4 cellular contexts compared by ENCODE assay signal in genomic region chr22:21384807-21385357, GRCh38. TPM values are rescaled to one million over a fixed set of nuclear protein-coding genes. Genes with fewer than 3 reads are reported as not detected.
"Had no signal": no experiment of that assay in that cellular context is flagged by ENCODE, and none has a peak within 500 bp of the region (broad histone marks: within the 10 kb centered on the region; RNA-seq: fewer than 3 reads in every experiment).

No MANE protein-coding gene starts in this region.

RNA-seq across cellular contexts. Expression of gene RIMBP3B, which starts 1.3 kb away (rescaled TPM):
- total RNA-seq: activated T-helper 2 cell treated with anti-CD3 and anti-CD28 coated beads, Interferon-gamma antibody, Interleukin-2, Interleukin-4, amounts not matched to agents 10 μg/mL and 5 μg/mL and 100 μg/mL, durations not matched to agents 14 hours and 24 hours and 36 hours; epithelial cell of proximal tubule; mammary epithelial cell; tibial nerve had no signal
